ENCODE assay signal across 8 cellular contexts in the genomic region with DNA sequence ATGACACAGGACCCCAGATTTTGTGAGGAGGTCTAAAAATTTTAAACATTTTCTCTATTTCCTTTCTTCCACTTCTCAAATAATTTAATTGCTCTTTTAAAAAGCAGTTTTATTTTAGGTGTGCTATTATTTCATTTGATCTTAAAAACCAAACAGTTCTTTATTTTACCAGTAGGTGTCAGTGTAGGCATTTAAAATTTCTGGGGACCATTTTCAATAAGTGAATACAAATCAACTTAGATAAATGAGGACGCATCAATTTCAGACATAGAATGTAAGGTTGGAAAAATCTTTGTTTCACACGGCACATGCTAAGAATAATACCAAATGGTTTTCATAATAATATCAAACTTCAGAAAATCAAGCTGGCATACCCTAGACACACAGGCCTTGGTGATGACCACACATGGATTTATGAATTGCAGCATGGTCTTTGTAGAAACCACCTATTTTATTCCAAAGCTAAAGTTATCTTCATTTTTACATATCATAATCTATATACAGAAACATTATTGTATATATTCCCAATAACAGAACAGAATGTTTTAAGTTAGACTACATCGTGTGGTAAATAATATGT.
DNase-seq lines count a peak whose midpoint lies in the region; ATAC-seq, FAIRE-seq and TF ChIP-seq lines count a peak whose summit lies in the region.

No MANE protein-coding gene starts in this region.

- intact Hi-C loops in head of caudate nucleus (cut with DNase I) = loop anchor here (2.0 kb wide), 1 partner anchor 583 kb away; no protein-coding TSS in a partner anchor

- peak; percentile 81 for DNase-seq in G401 (ENCODE audit: low spot score)
- peak; percentile 77 for DNase-seq in NAMALWA (ENCODE audit: low spot score)
- DNase-seq in head of caudate nucleus = no peak

- in situ Hi-C loops in G401 (cut with HindIII; ENCODE audit: low sequenced_read_pairs) = no loop called here

- peak; percentile 100 for FAIRE-seq in islet of Langerhans (lab: Jason Lieb, UNC)

- no peak overlapping the region for H3K27ac ChIP-seq in VCaP

- TF ChIP-seq CTCF in VCaP (conservative IDR thresholded peaks at IDR 0.05) = peak; percentile 76

- ATAC-seq in HG03196 (IDR thresholded peaks at IDR 0.05; ENCODE audit: unreplicated experiment) (no peak), HG03469 (IDR thresholded peaks at IDR 0.05; ENCODE audit: unreplicated experiment) (no peak), GM18858 (IDR thresholded peaks at IDR 0.05; ENCODE audit: unreplicated experiment) (no peak)

Comparison
In these comparisons a context has a peak if more than half of its experiments do, and no peak if none do; other contexts are left out.
1. DNase-seq: peak in G401 (single experiment) and NAMALWA (single experiment); none in head of caudate nucleus (0 of 42).